23 cellular contexts compared by ENCODE assay signal in genomic region chr9:8552732-8553131, GRCh38.
"Had no signal": no experiment of that assay in that cellular context is flagged by ENCODE, and none has a peak within 500 bp of the region (broad histone marks: within the 10 kb centered on the region; RNA-seq: fewer than 3 reads in every experiment).

No MANE protein-coding gene starts in this region.

- H2AFZ ChIP-seq: parathyroid adenoma had no signal

- H3K27me3 ChIP-seq: breast epithelium, gastroesophageal sphincter, tibial nerve, uterus had no signal

- H3K4me1 ChIP-seq: breast epithelium, gastroesophageal sphincter, parathyroid adenoma, tibial nerve, uterus had no signal

- ATAC-seq: activated naive CD8-positive, alpha-beta T cell treated with anti-CD3 and anti-CD28 coated beads, Interleukin-2, amount 50 U/mL, for 24 hours; activated T-cell treated with anti-CD3 and anti-CD28 coated beads, Interleukin-2, amount 50 U/mL, for 4 hours; esophagus mucosa; gastroesophageal sphincter; T-cell had no signal

- H3K9ac ChIP-seq: parathyroid adenoma, SK-N-SH had no signal

- H3K4me3 ChIP-seq: breast epithelium, gastroesophageal sphincter, tibial nerve, uterus had no signal

- H3K36me3 ChIP-seq: breast epithelium, gastroesophageal sphincter, tibial nerve had no signal

- DNase-seq: activated B cell treated with CpG ODN at 0.5 μM for 24 hours; activated CD4-positive, alpha-beta T cell treated with anti-CD3 and anti-CD28 coated beads, Interleukin-2, amount 50 U/mL, for 1 hour; activated CD8-positive, alpha-beta memory T cell treated with anti-CD3 and anti-CD28 coated beads, Interleukin-2, amount 50 U/mL, for 4 hours; activated effector memory CD4-positive, alpha-beta T cell treated with Interleukin-2 at 50 U/mL for 16 hours; activated naive CD4-positive, alpha-beta T cell treated with anti-CD3 and anti-CD28 coated beads, Interleukin-2, amount 10 ng/mL, durations not matched to agents 7 days and 5 days; activated naive CD8-positive, alpha-beta T cell treated with anti-CD3 and anti-CD28 coated beads, Interleukin-2, amount 50 U/mL, for 24 hours; activated T-cell treated with anti-CD3 and anti-CD28 coated beads, Interleukin-2, amount 50 U/mL, for 4 hours; cerebellar nuclear complex; effector CD8-positive, alpha-beta T cell; islet precursor cell; retina; SK-N-SH; stimulated activated CD4-positive, alpha-beta T cell treated with anti-CD3 and anti-CD28 coated beads, Interleukin-12 subunit alpha, Interleukin-12 subunit beta, amount 100 ng/mL, for 4 hours; stimulated activated CD4-positive, alpha-beta T cell treated with anti-CD3 and anti-CD28 coated beads, Interleukin-1b, Interleukin-23, amount 100 ng/mL, for 48 hours; stimulated activated CD8-positive, alpha-beta memory T cell treated with anti-CD3 and anti-CD28 coated beads, Interleukin-4, amount 100 ng/mL, for 48 hours; stimulated activated naive CD4-positive, alpha-beta T cell; T-cell; uterus had no signal

- H3K4me2 ChIP-seq: SK-N-SH had no signal

- H3K9me3 ChIP-seq: breast epithelium, gastroesophageal sphincter, SK-N-SH, tibial nerve, uterus had no signal

- H3K27ac ChIP-seq: breast epithelium, gastroesophageal sphincter, parathyroid adenoma, tibial nerve, uterus had no signal
